8 cellular contexts compared by ENCODE assay signal in genomic region chr6:29722773-29723665, GRCh38. TPM values are rescaled to one million over a fixed set of nuclear protein-coding genes. Genes with fewer than 3 reads are reported as not detected.
A peak's percentile ranks its signal among the peaks of the same experiment; 100 is the strongest.
DNase-seq lines count a peak whose midpoint lies in the region; TF ChIP-seq lines count a peak whose summit lies in the region.

TSS of gene HLA-F (plus strand) at chr6:29723434. CDS start at chr6:29723464, 30 bp downstream.

- DNase-seq in GM06990 (ENCODE audit: extremely low read depth, insufficient read length) (peak; percentile 79), HCEC 1CT (peak; percentile 56), NCI-H146 (lab: John Stamatoyannopoulos, UW) (peak; percentile 64), cerebellum (ENCODE audit: low spot score) (peak; percentile 81), kidney epithelial cell (ENCODE audit: low read depth) (no peak), NCI-H2107 (lab: John Stamatoyannopoulos, UW) (no peak)
- DNase-seq in activated CD4-positive, alpha-beta T cell treated with anti-CD3 and anti-CD28 coated beads for 24 hours (ENCODE audit: low read depth in 2 of 2), result peak; percentile 62 to 63
- DNase-seq in stimulated activated CD4-positive, alpha-beta T cell treated with anti-CD3 and anti-CD28 coated beads, Interleukin-12 subunit alpha, Interleukin-12 subunit beta, amount 100 ng/mL, for 48 hours (ENCODE audit: low read depth in 2 of 3, low spot score in 1 of 3), result peak; percentile 56 to 72 (median 68)

- H3K27me3 ChIP-seq in GM06990 (replicated peaks; ENCODE audit: control insufficient read depth, insufficient read depth, low read length) (no peaks in the 10 kb centered on the region), kidney epithelial cell (ENCODE audit: control insufficient read depth, insufficient read depth, low read length) (peaks cover 26% of the 10 kb centered on the region)

- TF ChIP-seq CTCF in GM06990 (IDR thresholded peaks at IDR 0.05; ENCODE audit: insufficient read depth, low read length, poor library complexity, severe bottlenecking) (peak; percentile 2), kidney epithelial cell (IDR thresholded peaks at IDR 0.05; ENCODE audit: insufficient read depth, low read length, poor library complexity, severe bottlenecking) (no peak)

- H3K36me3 ChIP-seq in GM06990 (ENCODE audit: control insufficient read depth, insufficient read depth, low read length) (peaks cover 26% of the 10 kb centered on the region), kidney epithelial cell (ENCODE audit: control insufficient read depth, insufficient read depth, low read length) (no peaks in the 10 kb centered on the region)

- H3K4me3 ChIP-seq in GM06990 (replicated peaks; ENCODE audit: low read depth, low read length) (peak within 1 kb of the TSS; percentile 100), kidney epithelial cell (ENCODE audit: low read depth, low read length) (peak within 1 kb of the TSS; percentile 46)

RNA-seq across cellular contexts. Expression of gene HLA-F, which starts in this region (rescaled TPM):
- total RNA-seq in cerebellum (2.4 TPM), kidney epithelial cell (9.0 TPM in 2 replicates)

Comparison
In these comparisons a context has a peak if more than half of its experiments do, and no peak if none do; other contexts are left out.
1. DNase-seq: peak in GM06990 (single experiment), HCEC 1CT (single experiment), NCI-H146 (single experiment), activated CD4-positive, alpha-beta T cell treated with anti-CD3 and anti-CD28 coated beads for 24 hours (2 of 2), cerebellum (single experiment) and stimulated activated CD4-positive, alpha-beta T cell treated with anti-CD3 and anti-CD28 coated beads, Interleukin-12 subunit alpha, Interleukin-12 subunit beta, amount 100 ng/mL, for 48 hours (3 of 3); none in kidney epithelial cell (single experiment) and NCI-H2107 (single experiment).